Comparison of ENCODE assay signal across 34 cellular contexts in genomic region chr20:16684416-16684815, GRCh38.
"Had no signal": no experiment of that assay in that cellular context is flagged by ENCODE, and none has a peak within 500 bp of the region (broad histone marks: within the 10 kb centered on the region; RNA-seq: fewer than 3 reads in every experiment).

No MANE protein-coding gene starts in this region.

- DNase-seq: Karpas-422, Kasumi-1, MG63, MM.1S, MV-4-11, NCI-H1048, NCI-H1092, NCI-H1092 treated with DMSO at 0.1 percent for 48 hours, NCI-H1105, NCI-H1105 treated with DMSO at 0.1 percent for 48 hours, NCI-H1417, NCI-H1417 treated with DMSO at 0.1 percent for 48 hours, NCI-H1436, NCI-H1436 treated with DMSO at 0.1 percent for 48 hours, NCI-H146, NCI-H1694, NCI-H1694 treated with DMSO at 0.1 percent for 48 hours, NCI-H187, NCI-H187 treated with DMSO at 0.1 percent for 48 hours, NCI-H1930, NCI-H2029, NCI-H2029 treated with DMSO at 0.1 percent for 48 hours, NCI-H2081, NCI-H2081 treated with DMSO at 0.1 percent for 48 hours, NCI-H2107, NCI-H2171, NCI-H2171 treated with DMSO at 0.1 percent for 48 hours, NCI-H2227 treated with DMSO at 0.1 percent for 48 hours, NCI-H226, NCI-H345, NCI-H446, NCI-H446 treated with DMSO at 0.1 percent for 48 hours, NCI-H510A had no signal

- H3K9ac ChIP-seq: KMS-11 had no signal

- H3K4me3 ChIP-seq: MG63 had no signal

- H3K27me3 ChIP-seq: MG63 had no signal

- H3K36me3 ChIP-seq: MG63 had no signal

- H3K4me2 ChIP-seq: KMS-11 had no signal

- H3K9me3 ChIP-seq: MG63 had no signal

- H3K27ac ChIP-seq: KMS-11 had no signal
